In genomic region chr5:138464018-138464387, GRCh38 we compare ENCODE assay signal across 8 cellular contexts. TPM values are rescaled to one million over a fixed set of nuclear protein-coding genes. Genes with fewer than 3 reads are reported as not detected.
DNase-seq lines count a peak whose midpoint lies in the region; ATAC-seq and TF ChIP-seq lines count a peak whose summit lies in the region.

No MANE protein-coding gene starts in this region.

- peaks cover 37% of the 10 kb centered on the region for H3K4me1 Mint-ChIP-seq in chondrocyte (ENCODE audit: low read depth)

- no peaks in the 10 kb centered on the region for H3K27me3 ChIP-seq in layer of hippocampus (ENCODE audit: control insufficient read depth, insufficient read depth, low read length)

- peak overlapping the region; percentile 99 for H3K27ac ChIP-seq in layer of hippocampus (ENCODE audit: low read depth, low read length)

- peak overlapping the region; percentile 96 for H3K27ac Mint-ChIP-seq in chondrocyte (ENCODE audit: unreplicated experiment)

- no peaks in the 10 kb centered on the region for H3K9me3 Mint-ChIP-seq in chondrocyte (ENCODE audit: low read depth)

- no peaks in the 10 kb centered on the region for H3K27me3 Mint-ChIP-seq in chondrocyte (ENCODE audit: low read depth)

- TF ChIP-seq CTCF in chondrocyte (IDR thresholded peaks at IDR 0.05) = peak; percentile 96

- H3K36me3 Mint-ChIP-seq in chondrocyte (ENCODE audit: low read depth) = peaks cover 19% of the 10 kb centered on the region

- ATAC-seq in GM19025 (IDR thresholded peaks at IDR 0.05; ENCODE audit: low read depth, unreplicated experiment) (peak; percentile 42), HG03280 (IDR thresholded peaks at IDR 0.05; ENCODE audit: unreplicated experiment) (peak; percentile 59)

- DNase-seq in AML-193 (lab: John Stamatoyannopoulos, UW) (peak; percentile 80 to 84), NCI-H446 (lab: John Stamatoyannopoulos, UW) (peak; percentile 88 to 96), chondrocyte (ENCODE audit: low spot score) (peak; percentile 97)
- peak; percentile 87 for DNase-seq in activated CD4-positive, alpha-beta T cell treated with anti-CD3 and anti-CD28 coated beads for 1 hour
- DNase-seq in stimulated activated CD4-positive, alpha-beta T cell treated with anti-CD3 and anti-CD28 coated beads, Interleukin-1b, Interleukin-23, amount 100 ng/mL, for 24 hours (ENCODE audit: low read depth in 4 of 4, low spot score in 1 of 4) = peak; percentile 74 to 92 (median 89)

- H3K4me3 Mint-ChIP-seq in chondrocyte (ENCODE audit: unreplicated experiment) = peak overlapping the region; percentile 79

RNA-seq across cellular contexts. Expression of gene EGR1, which starts 1.3 kb away (rescaled TPM):
- 47.6 to 103 TPM (median 82.5 TPM) in 3 replicates for total RNA-seq in chondrocyte

RNA-seq across cellular contexts. Expression of gene REEP2, which starts 25.1 kb away (rescaled TPM):
- 30.2 to 35.1 TPM (median 34.6 TPM) in 3 replicates for total RNA-seq in chondrocyte

Comparison
In these comparisons a context has a peak if more than half of its experiments do, and no peak if none do; other contexts are left out.
1. Peak in every context shown above with its lines: DNase-seq, ATAC-seq and H3K27ac ChIP-seq.